In genomic region chr6:166156942-166157341, GRCh38 we compare ENCODE assay signal across 12 cellular contexts. TPM values are rescaled to one million over a fixed set of nuclear protein-coding genes. Genes with fewer than 3 reads are reported as not detected.
DNase-seq lines count a peak whose midpoint lies in the region; ATAC-seq and TF ChIP-seq lines count a peak whose summit lies in the region.
"Had no signal": no experiment of that assay in that cellular context is flagged by ENCODE, and none has a peak within 500 bp of the region (broad histone marks: within the 10 kb centered on the region; RNA-seq: fewer than 3 reads in every experiment).

No MANE protein-coding gene starts in this region.

- ATAC-seq in HCT116 (peak; percentile 78), right lobe of liver (peak in 3 of 4 donors; percentile 28 to 43 (median 30))
- no peak for ATAC-seq in CD8-positive, alpha-beta T cell

- no peaks in the 10 kb centered on the region for H3K36me3 Mint-ChIP-seq in CD8-positive, alpha-beta T cell
- H3K36me3 Mint-ChIP-seq in mesothelial cell of epicardium = no peaks in the 10 kb centered on the region
- H3K36me3 Mint-ChIP-seq: immature natural killer cell had no signal

- H3K27me3 ChIP-seq in HCT116 (ENCODE audit: insufficient read depth, low read length) (no peaks in the 10 kb centered on the region), WERI-Rb-1 (ENCODE audit: insufficient read depth, low read depth, severe bottlenecking) (no peaks in the 10 kb centered on the region), right lobe of liver (no peaks in the 10 kb centered on the region)
- no peaks in the 10 kb centered on the region for H3K27me3 ChIP-seq in CD8-positive, alpha-beta T cell (ENCODE audit: insufficient read depth, low read length)

- H3K27ac ChIP-seq in HCT116 (ENCODE audit: low read depth, low read length) = no peak overlapping the region
- no peak overlapping the region for H3K27ac ChIP-seq in WERI-Rb-1
- no peak overlapping the region for H3K27ac ChIP-seq in right lobe of liver
- no peak overlapping the region for H3K27ac ChIP-seq in CD8-positive, alpha-beta T cell (ENCODE audit: low read depth, low read length)

- H2AFZ ChIP-seq in HCT116 (ENCODE audit: low read depth, low read length, poor library complexity, severe bottlenecking) = peak overlapping the region; percentile 41

- TF ChIP-seq CTCF in AG09309 (IDR thresholded peaks at IDR 0.05; ENCODE audit: control insufficient read depth, insufficient read depth, low read depth, low read length, missing control alignments) = peak; percentile 2
- peak; percentile 45 to 70 (median 53) for TF ChIP-seq CTCF in HCT116 (IDR thresholded peaks at IDR 0.05 in 2 of 3, conservative IDR thresholded peaks at IDR 0.05 in 1 of 3; ENCODE audit: borderline replicate concordance in 1 of 3, insufficient read depth in 1 of 3, low read depth in 2 of 3, low read length in 2 of 3)
- peak; percentile 42; the same call in 1 of the 2 replicates for TF ChIP-seq CTCF in WERI-Rb-1 (IDR thresholded peaks at IDR 0.05; ENCODE audit: low read depth, low read length)
- peak in 3 of 4 donors; percentile 43 to 47 (median 45) for TF ChIP-seq CTCF in right lobe of liver (IDR thresholded peaks at IDR 0.05)
- no peak for TF ChIP-seq CTCF in CD8-positive, alpha-beta T cell (IDR thresholded peaks at IDR 0.05)
- no peak for TF ChIP-seq CTCF in mesothelial cell of epicardium (IDR thresholded peaks at IDR 0.05; ENCODE audit: unreplicated experiment)
- no peak for TF ChIP-seq CTCF in foreskin fibroblast (IDR thresholded peaks at IDR 0.05; ENCODE audit: low read depth, low read length)

- POLR2A ChIA-PET in HCT116 (lab: Charles Lee) = interaction anchor here (1.5 kb wide), 1 partner anchor 243 kb away, joined by 3 read pairs; no protein-coding TSS in a partner anchor
- POLR2A ChIA-PET in CD8-positive, alpha-beta T cell (lab: Charles Lee) = no interaction called here

- no peak overlapping the region for H3K27ac Mint-ChIP-seq in CD8-positive, alpha-beta T cell
- no peak overlapping the region for H3K27ac Mint-ChIP-seq in mesothelial cell of epicardium
- H3K27ac Mint-ChIP-seq: immature natural killer cell had no signal

- H3K9me2 ChIP-seq in HCT116 (ENCODE audit: insufficient read depth) = no peaks in the 10 kb centered on the region

- H3K9me3 ChIP-seq in HCT116 (ENCODE audit: control insufficient read depth in 1 of 2, insufficient read depth in 1 of 2, low read depth in 1 of 2, low read length in 2 of 2) (no peaks in the 10 kb centered on the region), WERI-Rb-1 (ENCODE audit: severe bottlenecking) (no peaks in the 10 kb centered on the region), right lobe of liver (no peaks in the 10 kb centered on the region)
- no peaks in the 10 kb centered on the region for H3K9me3 ChIP-seq in CD8-positive, alpha-beta T cell (ENCODE audit: low read length)

- 45% methylated on average over 7 of the region's 7 CpGs for WGBS in right lobe of liver (ENCODE audit: insufficient coverage, low coverage, low lambda C conversion rate, missing lambda C conversion rate)

- intact Hi-C loops in HCT116 (cut with micrococcal nuclease) = loop anchor here (1.0 kb wide), 1 partner anchor 244 kb away; no protein-coding TSS in a partner anchor
- intact Hi-C loops in right lobe of liver (cut with DNase I) = no loop called here
- intact Hi-C loops in CD8-positive, alpha-beta T cell (cut with DNase I, micrococcal nuclease) = loop anchor here in 1 of 2 experiments (1.0 kb wide), 1 partner anchor 118 kb away; no protein-coding TSS in a partner anchor

- TF ChIP-seq POLR2A in HCT116 (IDR thresholded peaks at IDR 0.05; ENCODE audit: borderline replicate concordance, extremely low read depth, insufficient read depth, insufficient read length) (no peak), right lobe of liver (IDR thresholded peaks at IDR 0.05) (no peak)

- no peaks in the 10 kb centered on the region for H3K79me2 ChIP-seq in HCT116 (ENCODE audit: insufficient read depth, low read length)

- BruUV-seq in HCT116 (replicated peaks; lab: Mats Ljungman, UMichigan) = no TSS peak

- no peak overlapping the region for H3K4me3 Mint-ChIP-seq in CD8-positive, alpha-beta T cell
- no peak overlapping the region for H3K4me3 Mint-ChIP-seq in mesothelial cell of epicardium
- H3K4me3 Mint-ChIP-seq: immature natural killer cell had no signal

- H3K4me2 ChIP-seq in HCT116 (ENCODE audit: low read length) = no peak overlapping the region

- peaks cover 14% of the 10 kb centered on the region for H3K27me3 Mint-ChIP-seq in CD8-positive, alpha-beta T cell (ENCODE audit: low read depth)
- H3K27me3 Mint-ChIP-seq in mesothelial cell of epicardium (ENCODE audit: low read depth) = peaks cover 63% of the 10 kb centered on the region

- H3K36me3 ChIP-seq in HCT116 (ENCODE audit: control insufficient read depth in 1 of 2, insufficient read depth in 2 of 2, low read length in 2 of 2) (no peaks in the 10 kb centered on the region), WERI-Rb-1 (no peaks in the 10 kb centered on the region), right lobe of liver (no peaks in the 10 kb centered on the region)
- H3K36me3 ChIP-seq in CD8-positive, alpha-beta T cell (ENCODE audit: insufficient read depth, low read length) = no peaks in the 10 kb centered on the region

- H3K4me3 ChIP-seq in AG09309 (ENCODE audit: control insufficient read depth, low read depth, low read length) (no peak overlapping the region), HCT116 (replicated peaks in 1 of 2; ENCODE audit: low read depth in 1 of 2, low read length in 2 of 2) (no peak overlapping the region), WERI-Rb-1 (ENCODE audit: low read depth, low read length) (no peak overlapping the region), right lobe of liver (no peak overlapping the region), foreskin fibroblast (ENCODE audit: low read depth in 1 of 2, low read length in 2 of 2) (no peak overlapping the region)
- no peak overlapping the region for H3K4me3 ChIP-seq in CD8-positive, alpha-beta T cell (ENCODE audit: low read depth, low read length)

- no peaks in the 10 kb centered on the region for H3K4me1 Mint-ChIP-seq in CD8-positive, alpha-beta T cell (ENCODE audit: low read depth)
- H3K4me1 Mint-ChIP-seq in mesothelial cell of epicardium = no peaks in the 10 kb centered on the region
- H3K4me1 Mint-ChIP-seq: immature natural killer cell had no signal

- peak; percentile 74 for TF ChIP-seq RAD21 in HCT116 (IDR thresholded peaks at IDR 0.05; ENCODE audit: low read depth)

- H3K4me1 ChIP-seq in HCT116 (ENCODE audit: control insufficient read depth in 1 of 2, insufficient read depth in 2 of 2, low read length in 2 of 2) (no peaks in the 10 kb centered on the region), right lobe of liver (no peaks in the 10 kb centered on the region)
- H3K4me1 ChIP-seq in CD8-positive, alpha-beta T cell (ENCODE audit: insufficient read depth, low read length) = no peaks in the 10 kb centered on the region

- no peak overlapping the region for H3K9ac ChIP-seq in HCT116 (ENCODE audit: low read length)

- no peaks in the 10 kb centered on the region for H4K20me1 ChIP-seq in HCT116 (ENCODE audit: insufficient read depth)

- DNase-seq in AG09309 (ENCODE audit: low read depth) (no peak), HCT116 (ENCODE audit: low read depth, low spot score) (peak; percentile 7), WERI-Rb-1 (no peak), right lobe of liver (no peak), RPMI8226 (no peak), mesothelial cell of epicardium (ENCODE audit: low spot score in 2 of 2, unreplicated experiment in 2 of 2) (no peak), foreskin fibroblast (no peak)
- DNase-seq in CD8-positive, alpha-beta T cell = no peak
- DNase-seq: EL, immature natural killer cell, NCI-H2029, T-helper 9 cell had no signal

- RAD21 ChIA-PET in HCT116 (lab: Charles Lee; ENCODE audit: low non-redundant PET in 1 of 2, low total read pairs in 2 of 2, uncharacterized antibody in 2 of 2, unreplicated experiment in 2 of 2) = interaction anchor here (1.0 to 1.1 kb wide), 2 partner anchors 244 kb away, joined by 3 to 7 read pairs; no protein-coding TSS in a partner anchor

- no peaks in the 10 kb centered on the region for H3K9me3 Mint-ChIP-seq in CD8-positive, alpha-beta T cell
- H3K9me3 Mint-ChIP-seq in mesothelial cell of epicardium = peaks cover under 1% of the 10 kb centered on the region

- CTCF ChIA-PET in HCT116 (lab: Charles Lee) = interaction anchor here (1.1 to 2.0 kb wide), 4 partner anchors 9 to 618 kb away, joined by 3 to 20 read pairs (median 5); no protein-coding TSS in a partner anchor
- CTCF ChIA-PET in CD8-positive, alpha-beta T cell (lab: Charles Lee) = interaction anchor here (1.0 to 1.5 kb wide), 3 partner anchors 9 to 244 kb away, joined by 3 to 5 read pairs (median 4); no protein-coding TSS in a partner anchor

TF ChIP-seq in HCT116, 20 proteins besides CTCF, POLR2A, EP300 and RAD21:
- TF ChIP-seq TCF7L2 (IDR thresholded peaks at IDR 0.05; ENCODE audit: borderline replicate concordance, extremely low read depth, insufficient read depth, insufficient read length) = no peak
- TF ChIP-seq JUND (IDR thresholded peaks at IDR 0.05) = no peak
- no peak for TF ChIP-seq CBX3 (IDR thresholded peaks at IDR 0.05; ENCODE audit: low read depth)
- TF ChIP-seq ZFX (IDR thresholded peaks at IDR 0.05) = no peak
- no peak for TF ChIP-seq EZH2phosphoT487 (IDR thresholded peaks at IDR 0.05; ENCODE audit: borderline replicate concordance)
- TF ChIP-seq SRF (IDR thresholded peaks at IDR 0.05; ENCODE audit: low read depth) = no peak
- no peak for TF ChIP-seq EZH2 (IDR thresholded peaks at IDR 0.05)
- TF ChIP-seq YY1 (IDR thresholded peaks at IDR 0.05; ENCODE audit: extremely low read depth, insufficient replicate concordance, low read depth, low read length) = no peak
- no peak for TF ChIP-seq POLR2AphosphoS5 (IDR thresholded peaks at IDR 0.05; ENCODE audit: low read depth, low read length)
- TF ChIP-seq SIN3A (IDR thresholded peaks at IDR 0.05; ENCODE audit: low read depth) = no peak
- no peak for TF ChIP-seq FOSL1 (IDR thresholded peaks at IDR 0.05; ENCODE audit: low read depth)

RNA-seq across cellular contexts. Expression of gene TBXT, which starts 10.7 kb away (rescaled TPM):
- total RNA-seq in HCT116 (2021; ENCODE audit: unreplicated experiment) (not detected), right lobe of liver (not detected), mesothelial cell of epicardium (not detected in 3 replicates)
- polyA plus RNA-seq in HCT116 (2012) = not detected in 2 replicates
- not detected for total RNA-seq in CD8-positive, alpha-beta T cell

Comparison
In these comparisons a context has a peak if more than half of its experiments do, and no peak if none do; other contexts are left out.
1. CTCF ChIP-seq: peak in AG09309 (single experiment), HCT116 (3 of 3), WERI-Rb-1 (single experiment) and right lobe of liver (3 of 4); none in CD8-positive, alpha-beta T cell (single experiment), mesothelial cell of epicardium (single experiment) and foreskin fibroblast (single experiment).